8 cellular contexts compared by ENCODE assay signal in genomic region chr16:12316139-12316511, GRCh38.
A peak's percentile ranks its signal among the peaks of the same experiment; 100 is the strongest.
DNase-seq lines count a peak whose midpoint lies in the region; ATAC-seq, FAIRE-seq and TF ChIP-seq lines count a peak whose summit lies in the region.
"Not testable (repeated sequence)": the region's sequence is repeated elsewhere in the genome, so short reads cannot be mapped to it uniquely, and the experiment has no call there.

No MANE protein-coding gene starts in this region.

- in situ Hi-C loops in GM12878 (cut with MboI) = not testable (repeated sequence)

- not testable (repeated sequence) for TF ChIP-seq EP300 in GM12878 (IDR thresholded peaks at IDR 0.05; ENCODE audit: borderline replicate concordance in 1 of 2, control insufficient read depth in 1 of 2, low read depth in 2 of 2, low read length in 2 of 2)

- H3K27me3 ChIP-seq in GM12878 (replicated peaks in 1 of 2; ENCODE audit: control insufficient read depth in 2 of 2, insufficient read depth in 2 of 2, low read length in 1 of 2) = not testable (repeated sequence)

- not testable (repeated sequence) for H3K9me3 Mint-ChIP-seq in activated CD8-positive, alpha-beta T cell treated with anti-CD3 and anti-CD28 coated beads for 36 hours; memory B cell; stimulated activated effector memory CD8-positive, alpha-beta T cell treated with anti-CD3 and anti-CD28 coated beads, Interleukin-12 subunit alpha, Interleukin-12 subunit beta, amount 100 ng/mL, for 72 hours

- H3K4me1 Mint-ChIP-seq in activated CD8-positive, alpha-beta T cell treated with anti-CD3 and anti-CD28 coated beads for 36 hours (ENCODE audit: low read depth) = peaks cover 10% of the 10 kb centered on the region
- H3K4me1 Mint-ChIP-seq in memory B cell = peaks cover 40% of the 10 kb centered on the region
- peaks cover 14% of the 10 kb centered on the region for H3K4me1 Mint-ChIP-seq in stimulated activated effector memory CD8-positive, alpha-beta T cell treated with anti-CD3 and anti-CD28 coated beads, Interleukin-12 subunit alpha, Interleukin-12 subunit beta, amount 100 ng/mL, for 72 hours

- not testable (repeated sequence) for H2AFZ ChIP-seq in OCI-LY7 (ENCODE audit: low read length); GM12878 (ENCODE audit: control insufficient read depth, low read depth, low read length)

- POLR2A ChIA-PET in OCI-LY7 (lab: Charles Lee) (interaction anchor here (4.3 kb wide), 1 partner anchor 24 kb away, joined by 26 read pairs; no protein-coding TSS in a partner anchor), GM12878 (lab: Charles Lee) (interaction anchor here (1.8 kb wide), 1 partner anchor 14 kb away, joined by 5 read pairs; no protein-coding TSS in a partner anchor)
- POLR2A ChIA-PET in activated CD8-positive, alpha-beta T cell treated with anti-CD3 and anti-CD28 coated beads for 36 hours (lab: Charles Lee) = not testable (repeated sequence)

- not testable (repeated sequence) for H3K4me3 Mint-ChIP-seq in activated CD8-positive, alpha-beta T cell treated with anti-CD3 and anti-CD28 coated beads for 36 hours; memory B cell; stimulated activated effector memory CD8-positive, alpha-beta T cell treated with anti-CD3 and anti-CD28 coated beads, Interleukin-12 subunit alpha, Interleukin-12 subunit beta, amount 100 ng/mL, for 72 hours

- TF ChIP-seq CTCF in 22Rv1 (IDR thresholded peaks at IDR 0.05); GM20000 (IDR thresholded peaks at IDR 0.05; ENCODE audit: extremely low read depth, missing control alignments); OCI-LY7 (conservative IDR thresholded peaks at IDR 0.05; ENCODE audit: low read length); activated CD8-positive, alpha-beta T cell treated with anti-CD3 and anti-CD28 coated beads for 36 hours (IDR thresholded peaks at IDR 0.05); GM12878 (IDR thresholded peaks at IDR 0.05 in 2 of 3, conservative IDR thresholded peaks at IDR 0.05 in 1 of 3; ENCODE audit: control insufficient read depth in 2 of 3, extremely low read depth in 1 of 3, insufficient read depth in 1 of 3, low read depth in 3 of 3, low read length in 3 of 3): not testable (repeated sequence)

- peak overlapping the region; percentile 37 for H3K27ac Mint-ChIP-seq in activated CD8-positive, alpha-beta T cell treated with anti-CD3 and anti-CD28 coated beads for 36 hours
- H3K27ac Mint-ChIP-seq in memory B cell = peak overlapping the region; percentile 11
- H3K27ac Mint-ChIP-seq in stimulated activated effector memory CD8-positive, alpha-beta T cell treated with anti-CD3 and anti-CD28 coated beads, Interleukin-12 subunit alpha, Interleukin-12 subunit beta, amount 100 ng/mL, for 72 hours = peak overlapping the region; percentile 77

- peak overlapping the region; percentile 80 for H3K4me2 ChIP-seq in OCI-LY7 (ENCODE audit: low read length)
- H3K4me2 ChIP-seq in GM12878 (ENCODE audit: control insufficient read depth, insufficient read depth) = not testable (repeated sequence)

- not testable (repeated sequence) for FAIRE-seq in GM12878 (lab: Jason Lieb, UNC)

- SMC1A ChIA-PET in GM12878 (lab: Charles Lee; ENCODE audit: uncharacterized antibody, unreplicated experiment) = not testable (repeated sequence)

- RAD21 ChIA-PET in GM12878 (lab: Charles Lee; ENCODE audit: unreplicated experiment) = not testable (repeated sequence)

- CTCF ChIA-PET in OCI-LY7 (lab: Charles Lee; ENCODE audit: unreplicated experiment); activated CD8-positive, alpha-beta T cell treated with anti-CD3 and anti-CD28 coated beads for 36 hours (lab: Charles Lee): not testable (repeated sequence)
- CTCF ChIA-PET in GM12878 (lab: Yijun Ruan, JAX) = interaction anchor here (0.5 kb wide), 1 partner anchor 84 kb away, joined by 3 read pairs; no protein-coding TSS in a partner anchor

- ATAC-seq in activated CD8-positive, alpha-beta T cell treated with anti-CD3 and anti-CD28 coated beads for 36 hours = not testable (repeated sequence)
- peak; percentile 73 for ATAC-seq in GM12878
- peak; percentile 63 for ATAC-seq in memory B cell (ENCODE audit: low read depth)
- peak; percentile 57 for ATAC-seq in stimulated activated effector memory CD8-positive, alpha-beta T cell treated with anti-CD3 and anti-CD28 coated beads, Interleukin-12 subunit alpha, Interleukin-12 subunit beta, amount 100 ng/mL, for 72 hours

- not testable (repeated sequence) for H3K36me3 ChIP-seq in OCI-LY7 (ENCODE audit: insufficient read depth, low read length); GM12878 (ENCODE audit: control insufficient read depth in 2 of 2, insufficient read depth in 2 of 2, low read length in 1 of 2)

- peak overlapping the region; percentile 32; the same call in 1 of the 2 replicates for H3K27ac ChIP-seq in 22Rv1
- H3K27ac ChIP-seq in OCI-LY7 (ENCODE audit: low read depth, low read length, poor library complexity, severe bottlenecking) = peak overlapping the region; percentile 98
- H3K27ac ChIP-seq in GM12878 (ENCODE audit: control insufficient read depth, insufficient read depth) = not testable (repeated sequence)

- not testable (repeated sequence) for H3K9me2 ChIP-seq in OCI-LY7 (ENCODE audit: insufficient read depth, low read length)

- not testable (repeated sequence) for H3K4me3 ChIP-seq in OCI-LY7 (ENCODE audit: low read depth, low read length, poor library complexity, severe bottlenecking); GM12878

- not testable (repeated sequence) for H3K9ac ChIP-seq in GM12878 (ENCODE audit: control insufficient read depth, insufficient read depth, low read length)

- intact Hi-C loops in OCI-LY7 (cut with micrococcal nuclease; ENCODE audit: unreplicated experiment); activated CD8-positive, alpha-beta T cell treated with anti-CD3 and anti-CD28 coated beads for 36 hours (cut with micrococcal nuclease); GM12878 (cut with micrococcal nuclease; ENCODE audit: unreplicated experiment): not testable (repeated sequence)

- peaks cover 84% of the 10 kb centered on the region for H3K4me1 ChIP-seq in OCI-LY7 (ENCODE audit: insufficient read depth, low read length, poor library complexity, severe bottlenecking)
- H3K4me1 ChIP-seq in GM12878 (ENCODE audit: control insufficient read depth, insufficient read depth, low read length) = not testable (repeated sequence)

- not testable (repeated sequence) for H3K36me3 Mint-ChIP-seq in activated CD8-positive, alpha-beta T cell treated with anti-CD3 and anti-CD28 coated beads for 36 hours (ENCODE audit: low read depth); stimulated activated effector memory CD8-positive, alpha-beta T cell treated with anti-CD3 and anti-CD28 coated beads, Interleukin-12 subunit alpha, Interleukin-12 subunit beta, amount 100 ng/mL, for 72 hours
- H3K36me3 Mint-ChIP-seq in memory B cell = peaks cover 16% of the 10 kb centered on the region

- not testable (repeated sequence) for TF ChIP-seq RAD21 in GM12878 (IDR thresholded peaks at IDR 0.05; ENCODE audit: insufficient read depth, low read depth, low read length)

- not testable (repeated sequence) for H3K9me3 ChIP-seq in OCI-LY7 (ENCODE audit: low read length); GM12878 (replicated peaks; ENCODE audit: control insufficient read depth, insufficient read depth, low read length)

- not testable (repeated sequence) for TF ChIP-seq POLR2A in GM12878 (IDR thresholded peaks at IDR 0.05; ENCODE audit: low read depth, low read length)

- not testable (repeated sequence) for BruUV-seq in OCI-LY7 (replicated peaks; lab: Mats Ljungman, UMichigan); GM12878 (replicated peaks; lab: Mats Ljungman, UMichigan)

- not testable (repeated sequence) for H3K27me3 Mint-ChIP-seq in activated CD8-positive, alpha-beta T cell treated with anti-CD3 and anti-CD28 coated beads for 36 hours; memory B cell

- H3K79me2 ChIP-seq in OCI-LY7 (ENCODE audit: insufficient read depth, low read depth, low read length); GM12878 (ENCODE audit: control insufficient read depth, insufficient read depth, low read length): not testable (repeated sequence)

- H4K20me1 ChIP-seq in OCI-LY7 (ENCODE audit: insufficient read depth, low read length); GM12878 (ENCODE audit: control insufficient read depth, insufficient read depth): not testable (repeated sequence)

- DNase-seq in COLO668 (lab: John Stamatoyannopoulos, UW; ENCODE audit: unreplicated experiment) (peak; percentile 48), GM20000 (ENCODE audit: low spot score) (peak; percentile 41)
- not testable (repeated sequence) for DNase-seq in OCI-LY7 (ENCODE audit: low spot score); GM12878 (ENCODE audit: low read depth, low spot score); memory B cell (ENCODE audit: low spot score in 2 of 2); stimulated activated effector memory CD8-positive, alpha-beta T cell treated with anti-CD3 and anti-CD28 coated beads, Interleukin-12 subunit alpha, Interleukin-12 subunit beta, amount 100 ng/mL, for 72 hours (ENCODE audit: low spot score in 2 of 2)
- peak; percentile 24 for DNase-seq in activated CD8-positive, alpha-beta T cell treated with anti-CD3 and anti-CD28 coated beads for 36 hours

- 59% methylated on average over 7 of the region's 7 CpGs for WGBS in GM12878 (ENCODE audit: insufficient coverage, insufficient replicate concordance, low lambda C conversion rate, missing lambda C conversion rate)

TF ChIP-seq in GM12878, 131 proteins besides CTCF, POLR2A, EP300 and RAD21 (continues in another document):
- peak in 1 of 2 experiments; percentile 85; a peak in 2 of 3 replicates for TF ChIP-seq EGR1 (IDR thresholded peaks at IDR 0.05; ENCODE audit: borderline replicate concordance in 1 of 2, low read depth in 2 of 2, low read length in 2 of 2)
- TF ChIP-seq HDGF (IDR thresholded peaks at IDR 0.05) = peak; percentile 47; the same call in 1 of the 2 replicates

Comparison
In these comparisons a context has a peak if more than half of its experiments do, and no peak if none do; other contexts are left out.
1. H3K27ac Mint-ChIP-seq: peak in every context shown above with its lines; median percentile 77 in stimulated activated effector memory CD8-positive, alpha-beta T cell treated with anti-CD3 and anti-CD28 coated beads, Interleukin-12 subunit alpha, Interleukin-12 subunit beta, amount 100 ng/mL, for 72 hours; 37 in activated CD8-positive, alpha-beta T cell treated with anti-CD3 and anti-CD28 coated beads for 36 hours; 11 in memory B cell.